In the genomic region with DNA sequence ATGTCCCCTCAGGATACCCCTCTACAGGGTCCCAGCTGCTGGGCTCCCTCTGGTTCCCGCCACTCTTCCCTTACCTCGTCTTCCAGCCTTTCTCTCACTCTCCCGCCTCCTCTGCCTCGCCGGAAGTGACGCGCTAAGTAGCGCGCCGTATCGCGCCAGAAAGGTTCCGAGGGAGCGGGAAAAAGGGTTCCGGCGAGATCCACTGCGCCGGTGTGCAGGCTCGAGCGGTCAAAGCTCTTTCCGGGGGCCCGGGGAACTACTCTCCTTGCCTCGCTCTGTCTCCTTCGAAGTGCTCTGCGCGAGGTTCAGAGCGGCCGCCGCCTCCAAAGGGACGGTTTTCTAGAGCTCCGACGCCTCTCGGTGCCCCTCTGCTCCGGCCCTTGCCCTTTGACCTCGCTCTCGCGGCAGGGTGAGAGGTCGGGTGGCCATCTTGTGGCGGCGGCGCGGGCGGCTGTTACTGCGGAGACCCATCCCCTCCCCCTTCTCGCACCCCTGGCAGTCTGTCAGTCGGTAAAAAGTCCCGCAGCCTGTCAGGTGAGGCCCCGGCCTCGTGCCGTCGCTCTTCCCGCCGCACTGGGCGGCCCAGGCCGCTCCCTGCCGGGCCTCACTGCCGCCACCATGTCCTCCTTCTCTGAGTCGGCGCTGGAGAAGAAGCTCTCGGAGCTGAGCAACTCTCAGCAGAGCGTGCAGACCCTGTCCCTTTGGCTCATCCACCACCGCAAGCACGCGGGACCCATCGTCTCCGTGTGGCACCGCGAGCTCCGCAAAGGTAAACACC, we compare ENCODE assay signal across 1 cellular context.
TF ChIP-seq lines count a peak whose summit lies in the region.

A gene with protein sequence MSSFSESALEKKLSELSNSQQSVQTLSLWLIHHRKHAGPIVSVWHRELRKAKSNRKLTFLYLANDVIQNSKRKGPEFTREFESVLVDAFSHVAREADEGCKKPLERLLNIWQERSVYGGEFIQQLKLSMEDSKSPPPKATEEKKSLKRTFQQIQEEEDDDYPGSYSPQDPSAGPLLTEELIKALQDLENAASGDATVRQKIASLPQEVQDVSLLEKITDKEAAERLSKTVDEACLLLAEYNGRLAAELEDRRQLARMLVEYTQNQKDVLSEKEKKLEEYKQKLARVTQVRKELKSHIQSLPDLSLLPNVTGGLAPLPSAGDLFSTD (plus strand): TSS at position 417 of the 778 bp plus-strand sequence. CDS start 202 bp downstream, at position 619.
TSS of gene TTI1 (minus strand) at position 127 of the 778 bp plus-strand sequence. CDS start 19,640 bp downstream, outside the sequence.

TF ChIP-seq in HepG2, 621 proteins besides CTCF, POLR2A, EP300 and RAD21 (continued from another document and continues in another):
- peak; percentile 96 for TF ChIP-seq ZNF878 (CRISPR knock-in tag; IDR thresholded peaks at IDR 0.05)
- TF ChIP-seq ZNF263 (CRISPR knock-in tag; IDR thresholded peaks at IDR 0.05), result peak; percentile 32; the same call in 1 of the 2 replicates
- no peak for TF ChIP-seq ZNF512 (CRISPR knock-in tag; IDR thresholded peaks at IDR 0.05)
- TF ChIP-seq SP1 (IDR thresholded peaks at IDR 0.05), result no peak
- TF ChIP-seq SP1 (CRISPR knock-in tag; IDR thresholded peaks at IDR 0.05), result peak; percentile 77; the same call in 1 of the 2 replicates
- TF ChIP-seq ZNF652 (CRISPR knock-in tag; IDR thresholded peaks at IDR 0.05; ENCODE audit: borderline replicate concordance, low read depth), result 0 out of 2 replicates have a peak, but pooled peaks have one; percentile 7
- TF ChIP-seq CCDC6 (CRISPR knock-in tag; IDR thresholded peaks at IDR 0.05), result peak; percentile 89
- TF ChIP-seq SATB2 (CRISPR knock-in tag; IDR thresholded peaks at IDR 0.05), result peak; percentile 80; the same call in 1 of the 2 replicates
- peak; percentile 82 for TF ChIP-seq ZNF639 (CRISPR knock-in tag; conservative IDR thresholded peaks at IDR 0.05)
- TF ChIP-seq GATAD2A (CRISPR knock-in tag; IDR thresholded peaks at IDR 0.05), result peak; percentile 74
- no peak for TF ChIP-seq TP53 (CRISPR knock-in tag; conservative IDR thresholded peaks at IDR 0.05)
- TF ChIP-seq DNMT1 (CRISPR knock-in tag; IDR thresholded peaks at IDR 0.05), result peak; percentile 98
- TF ChIP-seq BATF2 (CRISPR knock-in tag; IDR thresholded peaks at IDR 0.05), result peak; percentile 49
- peak; percentile 67; the same call in 1 of the 2 replicates for TF ChIP-seq ZNF225 (CRISPR knock-in tag; IDR thresholded peaks at IDR 0.05)
- TF ChIP-seq SRF (IDR thresholded peaks at IDR 0.05; ENCODE audit: low read depth, low read length), result peak; percentile 81
- TF ChIP-seq RFX1 (IDR thresholded peaks at IDR 0.05), result no peak
- TF ChIP-seq KAT2B (IDR thresholded peaks at IDR 0.05; ENCODE audit: borderline replicate concordance, low read depth, low read length), result no peak
- TF ChIP-seq ZNF766 (CRISPR knock-in tag; IDR thresholded peaks at IDR 0.05; ENCODE audit: borderline replicate concordance), result peak; percentile 65; the same call in 1 of the 2 replicates
- peak; percentile 82; the same call in 1 of the 2 replicates for TF ChIP-seq ZNF432 (CRISPR knock-in tag; IDR thresholded peaks at IDR 0.05; ENCODE audit: borderline replicate concordance)
- peak; percentile 98 for TF ChIP-seq ZNF816 (CRISPR knock-in tag; IDR thresholded peaks at IDR 0.05; ENCODE audit: borderline replicate concordance)
- 0 out of 2 replicates have a peak, but pooled peaks have one; percentile 18 for TF ChIP-seq KDM6A (CRISPR knock-in tag; IDR thresholded peaks at IDR 0.05; ENCODE audit: low read depth)
- no peak for TF ChIP-seq ZNF513 (CRISPR knock-in tag; conservative IDR thresholded peaks at IDR 0.05)
- TF ChIP-seq, protein P1, sequence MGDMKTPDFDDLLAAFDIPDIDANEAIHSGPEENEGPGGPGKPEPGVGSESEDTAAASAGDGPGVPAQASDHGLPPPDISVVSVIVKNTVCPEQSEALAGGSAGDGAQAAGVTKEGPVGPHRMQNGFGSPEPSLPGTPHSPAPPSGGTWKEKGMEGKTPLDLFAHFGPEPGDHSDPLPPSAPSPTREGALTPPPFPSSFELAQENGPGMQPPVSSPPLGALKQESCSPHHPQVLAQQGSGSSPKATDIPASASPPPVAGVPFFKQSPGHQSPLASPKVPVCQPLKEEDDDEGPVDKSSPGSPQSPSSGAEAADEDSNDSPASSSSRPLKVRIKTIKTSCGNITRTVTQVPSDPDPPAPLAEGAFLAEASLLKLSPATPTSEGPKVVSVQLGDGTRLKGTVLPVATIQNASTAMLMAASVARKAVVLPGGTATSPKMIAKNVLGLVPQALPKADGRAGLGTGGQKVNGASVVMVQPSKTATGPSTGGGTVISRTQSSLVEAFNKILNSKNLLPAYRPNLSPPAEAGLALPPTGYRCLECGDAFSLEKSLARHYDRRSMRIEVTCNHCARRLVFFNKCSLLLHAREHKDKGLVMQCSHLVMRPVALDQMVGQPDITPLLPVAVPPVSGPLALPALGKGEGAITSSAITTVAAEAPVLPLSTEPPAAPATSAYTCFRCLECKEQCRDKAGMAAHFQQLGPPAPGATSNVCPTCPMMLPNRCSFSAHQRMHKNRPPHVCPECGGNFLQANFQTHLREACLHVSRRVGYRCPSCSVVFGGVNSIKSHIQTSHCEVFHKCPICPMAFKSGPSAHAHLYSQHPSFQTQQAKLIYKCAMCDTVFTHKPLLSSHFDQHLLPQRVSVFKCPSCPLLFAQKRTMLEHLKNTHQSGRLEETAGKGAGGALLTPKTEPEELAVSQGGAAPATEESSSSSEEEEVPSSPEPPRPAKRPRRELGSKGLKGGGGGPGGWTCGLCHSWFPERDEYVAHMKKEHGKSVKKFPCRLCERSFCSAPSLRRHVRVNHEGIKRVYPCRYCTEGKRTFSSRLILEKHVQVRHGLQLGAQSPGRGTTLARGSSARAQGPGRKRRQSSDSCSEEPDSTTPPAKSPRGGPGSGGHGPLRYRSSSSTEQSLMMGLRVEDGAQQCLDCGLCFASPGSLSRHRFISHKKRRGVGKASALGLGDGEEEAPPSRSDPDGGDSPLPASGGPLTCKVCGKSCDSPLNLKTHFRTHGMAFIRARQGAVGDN (CRISPR knock-in tag; IDR thresholded peaks at IDR 0.05), result peak; percentile 99
- no peak; the same call in 1 of the 2 replicates for TF ChIP-seq NAIF1 (CRISPR knock-in tag; IDR thresholded peaks at IDR 0.05; ENCODE audit: borderline replicate concordance)
- TF ChIP-seq ZNF597 (CRISPR knock-in tag; IDR thresholded peaks at IDR 0.05), result no peak
- TF ChIP-seq HBP1 (CRISPR knock-in tag; IDR thresholded peaks at IDR 0.05; ENCODE audit: low read depth), result peak; percentile 84; the same call in 1 of the 2 replicates
- peak; percentile 98 for TF ChIP-seq ZNF879 (CRISPR knock-in tag; IDR thresholded peaks at IDR 0.05)
- TF ChIP-seq HOXA3 (CRISPR knock-in tag; IDR thresholded peaks at IDR 0.05), result peak; percentile 99
- peak; percentile 97 for TF ChIP-seq KDM5A (IDR thresholded peaks at IDR 0.05; ENCODE audit: borderline replicate concordance, low read length)
- peak; percentile 81 for TF ChIP-seq HNRNPK (IDR thresholded peaks at IDR 0.05; ENCODE audit: low read depth, low read length, poor library complexity, severe bottlenecking)
- peak; percentile 71 for TF ChIP-seq ZBTB37 (CRISPR knock-in tag; IDR thresholded peaks at IDR 0.05)
- no peak; the same call in 1 of the 2 replicates for TF ChIP-seq ZFP62 (CRISPR knock-in tag; IDR thresholded peaks at IDR 0.05)
- peak; percentile 49 for TF ChIP-seq KDM4B (CRISPR knock-in tag; IDR thresholded peaks at IDR 0.05)
- TF ChIP-seq TRAFD1 (CRISPR knock-in tag; IDR thresholded peaks at IDR 0.05; ENCODE audit: borderline replicate concordance), result peak; percentile 98; the same call in 1 of the 2 replicates
- TF ChIP-seq, protein P2, sequence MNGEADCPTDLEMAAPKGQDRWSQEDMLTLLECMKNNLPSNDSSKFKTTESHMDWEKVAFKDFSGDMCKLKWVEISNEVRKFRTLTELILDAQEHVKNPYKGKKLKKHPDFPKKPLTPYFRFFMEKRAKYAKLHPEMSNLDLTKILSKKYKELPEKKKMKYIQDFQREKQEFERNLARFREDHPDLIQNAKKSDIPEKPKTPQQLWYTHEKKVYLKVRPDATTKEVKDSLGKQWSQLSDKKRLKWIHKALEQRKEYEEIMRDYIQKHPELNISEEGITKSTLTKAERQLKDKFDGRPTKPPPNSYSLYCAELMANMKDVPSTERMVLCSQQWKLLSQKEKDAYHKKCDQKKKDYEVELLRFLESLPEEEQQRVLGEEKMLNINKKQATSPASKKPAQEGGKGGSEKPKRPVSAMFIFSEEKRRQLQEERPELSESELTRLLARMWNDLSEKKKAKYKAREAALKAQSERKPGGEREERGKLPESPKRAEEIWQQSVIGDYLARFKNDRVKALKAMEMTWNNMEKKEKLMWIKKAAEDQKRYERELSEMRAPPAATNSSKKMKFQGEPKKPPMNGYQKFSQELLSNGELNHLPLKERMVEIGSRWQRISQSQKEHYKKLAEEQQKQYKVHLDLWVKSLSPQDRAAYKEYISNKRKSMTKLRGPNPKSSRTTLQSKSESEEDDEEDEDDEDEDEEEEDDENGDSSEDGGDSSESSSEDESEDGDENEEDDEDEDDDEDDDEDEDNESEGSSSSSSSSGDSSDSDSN (CRISPR knock-in tag; IDR thresholded peaks at IDR 0.05), result peak; percentile 76; the same call in 1 of the 2 replicates
